Comparison of ENCODE assay signal across 8 cellular contexts in genomic region chr10:119652361-119652760, GRCh38. TPM values are rescaled to one million over a fixed set of nuclear protein-coding genes. Genes with fewer than 3 reads are reported as not detected.
A peak's percentile ranks its signal among the peaks of the same experiment; 100 is the strongest.
DNase-seq lines count a peak whose midpoint lies in the region; ATAC-seq and TF ChIP-seq lines count a peak whose summit lies in the region.

No MANE protein-coding gene starts in this region.

- H3K27ac Mint-ChIP-seq in CD8-positive, alpha-beta memory T cell: peak overlapping the region; percentile 82 to 94 (median 90)

- peaks cover 50 to 60% (median 59%) of the 10 kb centered on the region in 3 donors for H3K4me1 Mint-ChIP-seq in CD8-positive, alpha-beta memory T cell

- CTCF ChIA-PET in CD8-positive, alpha-beta memory T cell (lab: Charles Lee): interaction anchor here (0.9 to 2.4 kb wide), 5 partner anchors 30 to 220 kb away, joined by 3 to 7 read pairs (median 4); partner anchors contain the start of gene MCMBP

- no peaks in the 10 kb centered on the region for H3K27me3 ChIP-seq in CD8-positive, alpha-beta memory T cell (ENCODE audit: insufficient read depth, low read length, poor library complexity, severe bottlenecking)
- H3K27me3 ChIP-seq in right lobe of liver (no peaks in the 10 kb centered on the region), thyroid gland (no peaks in the 10 kb centered on the region)

- peaks cover 4% of the 10 kb centered on the region for H3K36me3 ChIP-seq in CD8-positive, alpha-beta memory T cell (ENCODE audit: insufficient read depth, low read length)
- H3K36me3 ChIP-seq in right lobe of liver: no peaks in the 10 kb centered on the region
- no peaks in the 10 kb centered on the region for H3K36me3 ChIP-seq in thyroid gland

- peak overlapping the region; percentile 66 for H3K27ac ChIP-seq in CD8-positive, alpha-beta memory T cell (ENCODE audit: low read depth, low read length)
- H3K27ac ChIP-seq in coronary artery: peak overlapping the region; percentile 98 to 99
- H3K27ac ChIP-seq in right lobe of liver: peak overlapping the region; percentile 99 to 100 (median 100)
- H3K27ac ChIP-seq in thyroid gland: peak overlapping the region; percentile 94 to 100 (median 99)

- no peaks in the 10 kb centered on the region for H3K9me3 ChIP-seq in CD8-positive, alpha-beta memory T cell (ENCODE audit: low read length)
- H3K9me3 ChIP-seq in right lobe of liver: no peaks in the 10 kb centered on the region
- no peaks in the 10 kb centered on the region for H3K9me3 ChIP-seq in thyroid gland

- TF ChIP-seq CTCF in coronary artery (IDR thresholded peaks at IDR 0.05) (no peak), right lobe of liver (IDR thresholded peaks at IDR 0.05) (peak in 3 of 4 donors; percentile 31 to 33 (median 32)), thyroid gland (IDR thresholded peaks at IDR 0.05) (peak in 3 of 6 experiments; percentile 33 to 42 (median 36))

- peak; percentile 42 for ATAC-seq in HG03378 (IDR thresholded peaks at IDR 0.05; ENCODE audit: unreplicated experiment)
- peak; percentile 31 to 48 (median 40) for ATAC-seq in right lobe of liver
- no peak for ATAC-seq in HG03457 (IDR thresholded peaks at IDR 0.05; ENCODE audit: unreplicated experiment)
- no peak for ATAC-seq in HG02840 (IDR thresholded peaks at IDR 0.05; ENCODE audit: low FRiP score, unreplicated experiment)

- H3K4me1 ChIP-seq in CD8-positive, alpha-beta memory T cell (ENCODE audit: insufficient read depth, low read length): peaks cover 54% of the 10 kb centered on the region
- H3K4me1 ChIP-seq in right lobe of liver (peaks cover 0 to 29% (median 8%) of the 10 kb centered on the region in 4 donors), thyroid gland (peaks cover 44 to 51% of the 10 kb centered on the region in 2 donors)

- H3K27me3 Mint-ChIP-seq in CD8-positive, alpha-beta memory T cell: no peaks in the 10 kb centered on the region

- peak overlapping the region; percentile 81 to 95 (median 91) for H3K4me3 Mint-ChIP-seq in CD8-positive, alpha-beta memory T cell

- peak in 2 of 5 donors; percentile 51 to 63 for DNase-seq in CD8-positive, alpha-beta memory T cell
- peak; percentile 51 for DNase-seq in RPMI8226
- no peak for DNase-seq in coronary artery (ENCODE audit: low spot score)
- no peak for DNase-seq in right lobe of liver
- DNase-seq in thyroid gland: peak; percentile 29 to 40

- H3K36me3 Mint-ChIP-seq in CD8-positive, alpha-beta memory T cell: peaks cover 0 to 14% (median 2%) of the 10 kb centered on the region in 3 donors

- no peaks in the 10 kb centered on the region for H3K9me3 Mint-ChIP-seq in CD8-positive, alpha-beta memory T cell

- H3K4me3 ChIP-seq in CD8-positive, alpha-beta memory T cell (ENCODE audit: low read length): peak overlapping the region; percentile 66
- H3K4me3 ChIP-seq in coronary artery (peak overlapping the region; percentile 94), right lobe of liver (peak overlapping the region; percentile 69 to 84 (median 73)), thyroid gland (replicated peaks in 1 of 3) (peak overlapping the region; percentile 60 to 96 (median 83))

- POLR2A ChIA-PET in CD8-positive, alpha-beta memory T cell (lab: Charles Lee): interaction anchor here (0.8 to 2.0 kb wide), 2 partner anchors 10 to 55 kb away, joined by 3 to 9 read pairs; no protein-coding TSS in a partner anchor

- WGBS in right lobe of liver (ENCODE audit: insufficient coverage, low coverage, low lambda C conversion rate, missing lambda C conversion rate): 0% methylated on average over 3 of the region's 3 CpGs
- 1 to 4% methylated on average over 3 of the region's 3 CpGs for WGBS in thyroid gland, 2 donors

- TF ChIP-seq POLR2A in right lobe of liver (IDR thresholded peaks at IDR 0.05) (peak; percentile 19), thyroid gland (IDR thresholded peaks at IDR 0.05) (peak in 1 of 2 donors; percentile 51)

- intact Hi-C loops in right lobe of liver (cut with DNase I) (no loop called here), thyroid gland (cut with DNase I) (no loop called here)

RNA-seq across cellular contexts. Expression of gene BAG3, which starts 1.2 kb away (rescaled TPM):
- 10 to 100 TPM; 12.0 to 12.5 TPM for total RNA-seq in CD8-positive, alpha-beta memory T cell
- polyA plus RNA-seq in CD8-positive, alpha-beta memory T cell: 11.3 TPM
- total RNA-seq in right lobe of liver (10 to 100 TPM; 12.5 to 26.0 (median 18.2) TPM), thyroid gland (10 to 100 TPM; 26.6 to 46.6 (median 38.0) TPM)

RNA-seq across cellular contexts. Expression of gene TIAL1, which starts 55.6 kb away (rescaled TPM):
- total RNA-seq in CD8-positive, alpha-beta memory T cell: 100 to 1,000 TPM; 201 to 207 TPM
- 15.0 TPM for polyA plus RNA-seq in CD8-positive, alpha-beta memory T cell
- 10 to 100 TPM; 37.2 to 52.2 (median 46.3) TPM for total RNA-seq in right lobe of liver
- total RNA-seq in thyroid gland: 100 to 1,000 TPM in 1 of 4 donors, 10 to 100 TPM in 3; 89.3 to 119 (median 95.5) TPM

Comparison
In these comparisons a context has a peak if more than half of its experiments do, and no peak if none do; other contexts are left out.
1. DNase-seq: peak in RPMI8226 (single experiment) and thyroid gland (2 of 2); none in coronary artery (single experiment) and right lobe of liver (0 of 3).
2. ATAC-seq: peak in HG03378 (single experiment) and right lobe of liver (4 of 4); none in HG03457 (single experiment) and HG02840 (single experiment).
3. Peak in every context shown above with its lines, with median percentiles within 50 percentile points of each other: H3K27ac ChIP-seq and H3K4me3 ChIP-seq.